ENCODE assay signal across 1 cellular context in genomic region chr9:96398582-96399334, GRCh38.
TF ChIP-seq lines count a peak whose summit lies in the region.

No MANE protein-coding gene starts in this region.

TF ChIP-seq in GM23338, 12 proteins besides CTCF, POLR2A, EP300 and RAD21 (continued from another document):
- TF ChIP-seq, protein P1, sequence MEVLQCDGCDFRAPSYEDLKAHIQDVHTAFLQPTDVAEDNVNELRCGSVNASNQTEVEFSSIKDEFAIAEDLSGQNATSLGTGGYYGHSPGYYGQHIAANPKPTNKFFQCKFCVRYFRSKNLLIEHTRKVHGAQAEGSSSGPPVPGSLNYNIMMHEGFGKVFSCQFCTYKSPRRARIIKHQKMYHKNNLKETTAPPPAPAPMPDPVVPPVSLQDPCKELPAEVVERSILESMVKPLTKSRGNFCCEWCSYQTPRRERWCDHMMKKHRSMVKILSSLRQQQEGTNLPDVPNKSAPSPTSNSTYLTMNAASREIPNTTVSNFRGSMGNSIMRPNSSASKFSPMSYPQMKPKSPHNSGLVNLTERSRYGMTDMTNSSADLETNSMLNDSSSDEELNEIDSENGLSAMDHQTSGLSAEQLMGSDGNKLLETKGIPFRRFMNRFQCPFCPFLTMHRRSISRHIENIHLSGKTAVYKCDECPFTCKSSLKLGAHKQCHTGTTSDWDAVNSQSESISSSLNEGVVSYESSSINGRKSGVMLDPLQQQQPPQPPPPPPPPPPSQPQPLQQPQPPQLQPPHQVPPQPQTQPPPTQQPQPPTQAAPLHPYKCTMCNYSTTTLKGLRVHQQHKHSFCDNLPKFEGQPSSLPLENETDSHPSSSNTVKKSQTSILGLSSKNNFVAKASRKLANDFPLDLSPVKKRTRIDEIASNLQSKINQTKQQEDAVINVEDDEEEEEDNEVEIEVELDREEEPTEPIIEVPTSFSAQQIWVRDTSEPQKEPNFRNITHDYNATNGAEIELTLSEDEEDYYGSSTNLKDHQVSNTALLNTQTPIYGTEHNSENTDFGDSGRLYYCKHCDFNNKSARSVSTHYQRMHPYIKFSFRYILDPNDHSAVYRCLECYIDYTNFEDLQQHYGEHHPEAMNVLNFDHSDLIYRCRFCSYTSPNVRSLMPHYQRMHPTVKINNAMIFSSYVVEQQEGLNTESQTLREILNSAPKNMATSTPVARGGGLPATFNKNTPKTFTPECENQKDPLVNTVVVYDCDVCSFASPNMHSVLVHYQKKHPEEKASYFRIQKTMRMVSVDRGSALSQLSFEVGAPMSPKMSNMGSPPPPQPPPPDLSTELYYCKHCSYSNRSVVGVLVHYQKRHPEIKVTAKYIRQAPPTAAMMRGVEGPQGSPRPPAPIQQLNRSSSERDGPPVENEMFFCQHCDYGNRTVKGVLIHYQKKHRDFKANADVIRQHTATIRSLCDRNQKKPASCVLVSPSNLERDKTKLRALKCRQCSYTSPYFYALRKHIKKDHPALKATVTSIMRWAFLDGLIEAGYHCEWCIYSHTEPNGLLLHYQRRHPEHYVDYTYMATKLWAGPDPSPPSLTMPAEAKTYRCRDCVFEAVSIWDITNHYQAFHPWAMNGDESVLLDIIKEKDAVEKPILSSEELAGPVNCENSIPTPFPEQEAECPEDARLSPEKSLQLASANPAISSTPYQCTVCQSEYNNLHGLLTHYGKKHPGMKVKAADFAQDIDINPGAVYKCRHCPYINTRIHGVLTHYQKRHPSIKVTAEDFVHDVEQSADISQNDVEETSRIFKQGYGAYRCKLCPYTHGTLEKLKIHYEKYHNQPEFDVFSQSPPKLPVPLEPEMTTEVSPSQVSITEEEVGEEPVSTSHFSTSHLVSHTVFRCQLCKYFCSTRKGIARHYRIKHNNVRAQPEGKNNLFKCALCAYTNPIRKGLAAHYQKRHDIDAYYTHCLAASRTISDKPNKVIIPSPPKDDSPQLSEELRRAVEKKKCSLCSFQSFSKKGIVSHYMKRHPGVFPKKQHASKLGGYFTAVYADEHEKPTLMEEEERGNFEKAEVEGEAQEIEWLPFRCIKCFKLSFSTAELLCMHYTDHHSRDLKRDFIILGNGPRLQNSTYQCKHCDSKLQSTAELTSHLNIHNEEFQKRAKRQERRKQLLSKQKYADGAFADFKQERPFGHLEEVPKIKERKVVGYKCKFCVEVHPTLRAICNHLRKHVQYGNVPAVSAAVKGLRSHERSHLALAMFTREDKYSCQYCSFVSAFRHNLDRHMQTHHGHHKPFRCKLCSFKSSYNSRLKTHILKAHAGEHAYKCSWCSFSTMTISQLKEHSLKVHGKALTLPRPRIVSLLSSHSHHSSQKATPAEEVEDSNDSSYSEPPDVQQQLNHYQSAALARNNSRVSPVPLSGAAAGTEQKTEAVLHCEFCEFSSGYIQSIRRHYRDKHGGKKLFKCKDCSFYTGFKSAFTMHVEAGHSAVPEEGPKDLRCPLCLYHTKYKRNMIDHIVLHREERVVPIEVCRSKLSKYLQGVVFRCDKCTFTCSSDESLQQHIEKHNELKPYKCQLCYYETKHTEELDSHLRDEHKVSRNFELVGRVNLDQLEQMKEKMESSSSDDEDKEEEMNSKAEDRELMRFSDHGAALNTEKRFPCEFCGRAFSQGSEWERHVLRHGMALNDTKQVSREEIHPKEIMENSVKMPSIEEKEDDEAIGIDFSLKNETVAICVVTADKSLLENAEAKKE (CRISPR knock-in tag; IDR thresholded peaks at IDR 0.05), result no peak
- no peak for TF ChIP-seq EZH2phosphoT487 (IDR thresholded peaks at IDR 0.05; ENCODE audit: unreplicated experiment)
- no peak for TF ChIP-seq ZNF114 (CRISPR knock-in tag; IDR thresholded peaks at IDR 0.05)
- no peak for TF ChIP-seq STAT1 (IDR thresholded peaks at IDR 0.05; ENCODE audit: unreplicated experiment)
TF ChIP-seq in GM23338: peak in this region for 0.
